In the genomic region with DNA sequence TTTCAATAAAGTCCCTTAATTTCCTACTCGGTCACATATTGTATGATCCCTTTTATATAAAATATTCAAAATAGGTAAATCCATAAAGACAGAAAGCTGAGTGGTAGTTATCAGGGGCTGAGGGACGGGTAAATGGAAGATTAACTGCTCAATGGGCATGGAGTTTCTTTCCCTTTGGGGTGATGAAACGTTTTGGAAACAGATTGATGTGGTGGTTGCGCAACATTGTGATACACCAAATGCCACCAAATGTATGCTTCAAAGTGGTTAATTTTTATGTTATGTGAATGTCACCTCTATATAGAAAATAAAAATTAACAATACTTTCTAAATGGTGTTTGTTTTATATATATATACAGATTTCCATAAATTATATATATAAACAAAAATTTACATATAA, we compare ENCODE assay signal across 26 cellular contexts. TPM values are rescaled to one million over a fixed set of nuclear protein-coding genes. Genes with fewer than 3 reads are reported as not detected.
"Had no signal": no experiment of that assay in that cellular context is flagged by ENCODE, and none has a peak within 500 bp of the region (broad histone marks: within the 10 kb centered on the region; RNA-seq: fewer than 3 reads in every experiment).

No MANE protein-coding gene starts in this region.

- DNase-seq: activated B cell treated with CpG ODN at 0.5 μM for 24 hours; activated CD4-positive, alpha-beta memory T cell treated with anti-CD3 and anti-CD28 coated beads for 36 hours; activated CD4-positive, alpha-beta T cell treated with anti-CD3 and anti-CD28 coated beads for 36 hours; activated CD4-positive, alpha-beta T cell treated with anti-CD3 and anti-CD28 coated beads, Interleukin-2, amount 10 ng/mL, durations not matched to agents 24 days and 14 days; activated effector memory CD4-positive, alpha-beta T cell treated with Interleukin-2 at 50 U/mL for 16 hours; activated gamma-delta T cell treated with Interleukin-2 at 50 U/mL for 16 hours; activated naive CD4-positive, alpha-beta T cell treated with anti-CD3 and anti-CD28 coated beads, Interleukin-2, amount 50 U/mL, for 16 hours; activated naive CD4-positive, alpha-beta T cell treated with Interleukin-2 at 50 U/mL for 16 hours; activated T-cell treated with anti-CD3 and anti-CD28 coated beads, Interleukin-2, amount 50 U/mL, for 4 hours; amniotic stem cell; anterior cingulate cortex; brain microvascular endothelial cell; dorsolateral prefrontal cortex; effector memory CD4-positive, alpha-beta T cell; foreskin melanocyte; head of caudate nucleus; T-helper 1 cell; T-helper 17 cell; T1000; WERI-Rb-1 had no signal

- FAIRE-seq: astrocyte, bronchial epithelial cell had no signal

- H3K36me3 ChIP-seq: brain microvascular endothelial cell, esophagus muscularis mucosa, WERI-Rb-1 had no signal

- H3K4me3 ChIP-seq: coronary artery, dorsolateral prefrontal cortex, esophagus muscularis mucosa had no signal

- H3K27ac ChIP-seq: brain microvascular endothelial cell, coronary artery, dorsolateral prefrontal cortex, esophagus muscularis mucosa, WERI-Rb-1 had no signal

- H3K4me1 ChIP-seq: esophagus muscularis mucosa had no signal

- H3K27me3 ChIP-seq: brain microvascular endothelial cell, esophagus muscularis mucosa had no signal

- H3K9me3 ChIP-seq: esophagus muscularis mucosa had no signal

- ATAC-seq: activated CD4-positive, alpha-beta T cell treated with anti-CD3 and anti-CD28 coated beads for 36 hours; activated CD4-positive, CD25-positive, alpha-beta regulatory T cell treated with anti-CD3 and anti-CD28 coated beads, Interleukin-2, amount 50 U/mL, for 24 hours; activated T-cell treated with anti-CD3 and anti-CD28 coated beads, Interleukin-2, amount 50 U/mL, for 4 hours; activated T-helper 17 cell treated with anti-CD3 and anti-CD28 coated beads, Interleukin-2, amount 50 U/mL, for 72 hours; T-helper 17 cell had no signal

RNA-seq across cellular contexts. Expression of gene MAOB, which starts 15.0 kb away (rescaled TPM):
- total RNA-seq: activated B cell treated with CpG ODN at 0.5 μM for 24 hours; activated CD4-positive, alpha-beta T cell treated with anti-CD3 and anti-CD28 coated beads, Interleukin-2, amount 10 ng/mL, durations not matched to agents 24 days and 14 days; activated T-helper 17 cell treated with anti-CD3 and anti-CD28 coated beads, Interleukin-2, amount 50 U/mL, for 72 hours had no signal
